In the genomic region with DNA sequence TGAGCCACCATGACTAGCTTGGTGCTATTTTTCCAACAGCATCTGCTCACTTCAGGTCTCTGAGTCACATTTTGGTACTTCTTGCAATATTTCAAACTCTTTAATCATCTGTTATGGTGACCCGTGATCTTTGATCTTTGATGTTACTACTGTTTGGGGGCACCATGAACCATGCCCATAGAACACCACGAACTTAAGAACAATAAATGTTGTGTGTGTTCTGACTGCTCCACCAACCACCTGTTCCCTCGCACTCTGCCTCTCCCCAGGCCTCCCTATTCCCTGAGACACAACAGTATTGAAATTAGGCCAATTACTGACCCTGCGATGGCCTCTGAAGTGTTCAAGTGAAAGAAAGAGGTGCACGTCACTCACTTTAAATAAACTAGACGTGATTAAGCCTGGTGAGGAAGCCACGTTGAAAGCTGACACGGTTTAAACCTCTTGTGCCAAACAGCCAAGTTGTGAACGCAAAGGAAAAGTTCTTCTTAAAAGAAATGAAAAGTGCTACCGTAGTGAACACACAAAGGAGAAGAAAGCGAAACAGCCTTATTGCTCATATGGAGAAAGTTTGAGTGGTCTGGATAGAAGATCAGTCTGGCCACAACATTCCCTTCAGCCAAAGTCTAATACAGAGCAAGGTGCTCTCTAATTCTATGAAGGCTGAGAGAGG, we compare ENCODE assay signal across 25 cellular contexts. TPM values are rescaled to one million over a fixed set of nuclear protein-coding genes. Genes with fewer than 3 reads are reported as not detected.
"Had no signal": no experiment of that assay in that cellular context is flagged by ENCODE, and none has a peak within 500 bp of the region (broad histone marks: within the 10 kb centered on the region; RNA-seq: fewer than 3 reads in every experiment).

No MANE protein-coding gene starts in this region.

- H3K27ac ChIP-seq: gastrocnemius medialis, heart left ventricle, right atrium auricular region, tibial artery had no signal

- H3K27me3 Mint-ChIP-seq: activated naive CD8-positive, alpha-beta T cell treated with anti-CD3 and anti-CD28 coated beads for 36 hours; progenitor cell of endocrine pancreas had no signal

- DNase-seq: activated CD4-positive, alpha-beta T cell treated with anti-CD3 and anti-CD28 coated beads for 48 hours; activated CD8-positive, alpha-beta memory T cell treated with anti-CD3 and anti-CD28 coated beads for 24 hours; activated CD8-positive, alpha-beta memory T cell treated with anti-CD3 and anti-CD28 coated beads, Interleukin-2, amount 50 U/mL, for 48 hours; activated naive CD8-positive, alpha-beta T cell treated with anti-CD3 and anti-CD28 coated beads for 36 hours; amniotic stem cell; effector CD4-positive, alpha-beta T cell; gastrocnemius medialis; heart left ventricle; kidney; midbrain; occipital lobe; stimulated activated CD4-positive, alpha-beta T cell treated with anti-CD3 and anti-CD28 coated beads, Interleukin-12 subunit alpha, Interleukin-12 subunit beta, amount 100 ng/mL, for 4 hours; stimulated activated CD4-positive, alpha-beta T cell treated with anti-CD3 and anti-CD28 coated beads, Interleukin-1b, Interleukin-23, amount 100 ng/mL, for 48 hours; stimulated activated CD8-positive, alpha-beta memory T cell treated with anti-CD3 and anti-CD28 coated beads, Interleukin-4, amount 100 ng/mL, for 48 hours; stimulated activated naive CD4-positive, alpha-beta T cell treated with Interleukin-2 at 50 U/mL for 16 hours; tibial artery had no signal

- H3K27me3 ChIP-seq: gastrocnemius medialis, heart left ventricle, right atrium auricular region, tibial artery had no signal

- H3K27ac Mint-ChIP-seq: activated naive CD8-positive, alpha-beta T cell treated with anti-CD3 and anti-CD28 coated beads for 36 hours; progenitor cell of endocrine pancreas; WTC11 had no signal

- H3K9me3 ChIP-seq: gastrocnemius medialis, right atrium auricular region, tibial artery had no signal

- H3K4me1 ChIP-seq: gastrocnemius medialis, heart left ventricle, right atrium auricular region, tibial artery had no signal

- H3K36me3 Mint-ChIP-seq: activated naive CD8-positive, alpha-beta T cell treated with anti-CD3 and anti-CD28 coated beads for 36 hours had no signal

- H3K4me1 Mint-ChIP-seq: activated naive CD8-positive, alpha-beta T cell treated with anti-CD3 and anti-CD28 coated beads for 36 hours had no signal

- H3K4me3 ChIP-seq: gastrocnemius medialis, heart left ventricle, lung, right atrium auricular region, tibial artery had no signal

- H3K36me3 ChIP-seq: gastrocnemius medialis, heart left ventricle, right atrium auricular region, tibial artery had no signal

- H3K4me3 Mint-ChIP-seq: activated naive CD8-positive, alpha-beta T cell treated with anti-CD3 and anti-CD28 coated beads for 36 hours; WTC11 had no signal

- ATAC-seq: esophagus mucosa, gastrocnemius medialis, heart left ventricle, left lobe of liver, WTC11 had no signal

RNA-seq across cellular contexts. Expression of a gene that starts 27.2 kb away (rescaled TPM):
- total RNA-seq: activated naive CD8-positive, alpha-beta T cell treated with anti-CD3 and anti-CD28 coated beads for 36 hours; gastrocnemius medialis; heart left ventricle; left lobe of liver; right atrium auricular region; subcutaneous adipose tissue had no signal
- polyA plus RNA-seq: heart left ventricle had no signal

RNA-seq across cellular contexts. Expression of a gene that starts 27.4 kb away (rescaled TPM):
- total RNA-seq: activated naive CD8-positive, alpha-beta T cell treated with anti-CD3 and anti-CD28 coated beads for 36 hours; cerebellum; esophagus mucosa; gastrocnemius medialis; heart left ventricle; left lobe of liver; occipital lobe; progenitor cell of endocrine pancreas; right atrium auricular region; subcutaneous adipose tissue had no signal
- polyA plus RNA-seq: heart left ventricle, neural cell had no signal
